ENCODE assay signal across 8 cellular contexts in genomic region chr3:66998075-66998898, GRCh38. TPM values are rescaled to one million over a fixed set of nuclear protein-coding genes. Genes with fewer than 3 reads are reported as not detected.
DNase-seq lines count a peak whose midpoint lies in the region; ATAC-seq, FAIRE-seq and TF ChIP-seq lines count a peak whose summit lies in the region.

TSS of gene KBTBD8 (plus strand) at chr3:66998307. CDS start at chr3:66998356, 49 bp downstream.

- WGBS in ovary, 3 donors = 0 to 1% (median 1%) methylated on average over 76 of the region's 76 CpGs
- 1% methylated on average over 44 to 49 of the region's 76 CpGs for WGBS in thyroid gland, 2 donors

- peaks cover 38% of the 10 kb centered on the region for H3K4me1 Mint-ChIP-seq in activated naive CD8-positive, alpha-beta T cell treated with anti-CD3 and anti-CD28 coated beads, Interleukin-2, amount 50 U/mL, for 24 hours

- no peak for TF ChIP-seq EP300 in ovary (IDR thresholded peaks at IDR 0.05)

- H3K27me3 Mint-ChIP-seq in activated naive CD8-positive, alpha-beta T cell treated with anti-CD3 and anti-CD28 coated beads, Interleukin-2, amount 50 U/mL, for 24 hours = peaks cover 15% of the 10 kb centered on the region

- ATAC-seq in HG02798 (IDR thresholded peaks at IDR 0.05; ENCODE audit: poor library complexity, unreplicated experiment) (peak; percentile 97), Right ventricle myocardium superior (ENCODE audit: poor library complexity) (peak; percentile 100)
- peak; percentile 95 for ATAC-seq in activated naive CD8-positive, alpha-beta T cell treated with anti-CD3 and anti-CD28 coated beads, Interleukin-2, amount 50 U/mL, for 24 hours

- H3K4me3 Mint-ChIP-seq in activated naive CD8-positive, alpha-beta T cell treated with anti-CD3 and anti-CD28 coated beads, Interleukin-2, amount 50 U/mL, for 24 hours = peak within 1 kb of the TSS; percentile 88

- TF ChIP-seq POLR2A in GM12891 (IDR thresholded peaks at IDR 0.05; ENCODE audit: low read depth, low read length) (no peak), ovary (IDR thresholded peaks at IDR 0.05) (no peak), thyroid gland (IDR thresholded peaks at IDR 0.05) (peak in 1 of 2 donors; percentile 67)

- H3K36me3 Mint-ChIP-seq in activated naive CD8-positive, alpha-beta T cell treated with anti-CD3 and anti-CD28 coated beads, Interleukin-2, amount 50 U/mL, for 24 hours (ENCODE audit: low read depth) = peaks cover 17% of the 10 kb centered on the region

- H3K4me3 ChIP-seq in ovary = peak within 1 kb of the TSS; percentile 79
- peak within 1 kb of the TSS; percentile 46 to 92 (median 84) for H3K4me3 ChIP-seq in thyroid gland (replicated peaks in 1 of 3)

- H3K9me3 ChIP-seq in ovary (no peaks in the 10 kb centered on the region), thyroid gland (no peaks in the 10 kb centered on the region)

- no peaks in the 10 kb centered on the region for H3K36me3 ChIP-seq in ovary
- H3K36me3 ChIP-seq in thyroid gland = no peaks in the 10 kb centered on the region

- peak; percentile 84 for DNase-seq in GM12891 (ENCODE audit: insufficient read length, low spot score)
- DNase-seq in NCI-H1436 (lab: John Stamatoyannopoulos, UW) = peak; percentile 84
- DNase-seq in T follicular helper cell (ENCODE audit: low read depth) = peak; percentile 95
- DNase-seq in activated naive CD8-positive, alpha-beta T cell treated with anti-CD3 and anti-CD28 coated beads, Interleukin-2, amount 50 U/mL, for 24 hours = peak; percentile 93
- DNase-seq in Right ventricle myocardium superior = peak; percentile 98
- DNase-seq in ovary = peak; percentile 96 to 98 (median 97)
- DNase-seq in thyroid gland = peak; percentile 98

- peak within 1 kb of the TSS; percentile 82 for H3K27ac Mint-ChIP-seq in activated naive CD8-positive, alpha-beta T cell treated with anti-CD3 and anti-CD28 coated beads, Interleukin-2, amount 50 U/mL, for 24 hours

- H3K4me1 ChIP-seq in ovary (ENCODE audit: insufficient read depth) (peaks cover 4% of the 10 kb centered on the region), thyroid gland (peaks cover 0 to 9% of the 10 kb centered on the region in 2 donors)

- TF ChIP-seq CTCF in ovary (IDR thresholded peaks at IDR 0.05) = no peak
- no peak for TF ChIP-seq CTCF in thyroid gland (IDR thresholded peaks at IDR 0.05)

- H3K27me3 ChIP-seq in ovary (no peaks in the 10 kb centered on the region), thyroid gland (peaks cover 3% of the 10 kb centered on the region)

- H3K27ac ChIP-seq in ovary = no peak within 1 kb of the TSS
- H3K27ac ChIP-seq in thyroid gland = peak within 1 kb of the TSS in 1 of 3 donors; percentile 27

- intact Hi-C loops in Right ventricle myocardium superior (cut with DNase I) = no loop called here
- intact Hi-C loops in ovary (cut with DNase I) = no loop called here
- intact Hi-C loops in thyroid gland (cut with DNase I) = no loop called here

- H3K9me3 Mint-ChIP-seq in activated naive CD8-positive, alpha-beta T cell treated with anti-CD3 and anti-CD28 coated beads, Interleukin-2, amount 50 U/mL, for 24 hours = no peaks in the 10 kb centered on the region

- FAIRE-seq in GM12891 (lab: Jason Lieb, UNC) = peak; percentile 98

TF ChIP-seq in GM12891, 5 proteins besides CTCF, POLR2A, EP300 and RAD21:
- no peak for TF ChIP-seq POLR2AphosphoS5 (IDR thresholded peaks at IDR 0.05; ENCODE audit: low read depth, low read length)
- no peak for TF ChIP-seq SPI1 (IDR thresholded peaks at IDR 0.05; ENCODE audit: low read depth, low read length)

RNA-seq across cellular contexts. Expression of gene KBTBD8, which starts in this region (rescaled TPM):
- polyA plus RNA-seq in GM12891 (2012; ENCODE audit: low read depth, missing spikeins) = 4.4 TPM
- total RNA-seq in Right ventricle myocardium superior (4.2 TPM), ovary (under 1 TPM; 0.12 to 0.97 (median 0.66) TPM), thyroid gland (1 to 10 TPM in 2 of 4 donors, under 1 TPM in 2; 0.54 to 1.2 (median 1.00) TPM)
- under 1 TPM; 0.07 to 0.55 TPM for polyA plus RNA-seq in ovary

Comparison
In these comparisons a context has a peak if more than half of its experiments do, and no peak if none do; other contexts are left out.
1. Peak in DNase-seq and H3K4me3 ChIP-seq in ovary; RNA of the gene not detected or under 1 TPM.